23 cellular contexts compared by ENCODE assay signal in genomic region chr17:62722625-62723024, GRCh38.
"Had no signal": no experiment of that assay in that cellular context is flagged by ENCODE, and none has a peak within 500 bp of the region (broad histone marks: within the 10 kb centered on the region; RNA-seq: fewer than 3 reads in every experiment).

No MANE protein-coding gene starts in this region.

- H3K4me3 ChIP-seq: esophagus muscularis mucosa, mucosa of descending colon, ovary, prostate gland, suprapubic skin, tibial artery had no signal

- H3K9me3 Mint-ChIP-seq: central memory CD8-positive, alpha-beta T cell had no signal

- ATAC-seq: activated naive CD4-positive, alpha-beta T cell treated with anti-CD3 and anti-CD28 coated beads, Interleukin-2, amount 50 U/mL, for 72 hours; activated T-cell treated with anti-CD3 and anti-CD28 coated beads, Interleukin-2, amount 50 U/mL, for 72 hours; left cardiac atrium; mucosa of descending colon had no signal

- H3K4me3 Mint-ChIP-seq: activated T-cell treated with anti-CD3 and anti-CD28 coated beads, Interleukin-2, amount 50 U/mL, for 72 hours; central memory CD8-positive, alpha-beta T cell; nephron progenitor cell had no signal

- H3K4me1 ChIP-seq: esophagus muscularis mucosa, prostate gland, tibial artery had no signal

- H3K9me3 ChIP-seq: esophagus muscularis mucosa, mucosa of descending colon, ovary, prostate gland, suprapubic skin, tibial artery had no signal

- H3K27ac ChIP-seq: esophagus muscularis mucosa, ovary, prostate gland, suprapubic skin, tibial artery had no signal

- H3K27me3 ChIP-seq: ovary, suprapubic skin had no signal

- H3K27ac Mint-ChIP-seq: activated naive CD4-positive, alpha-beta T cell treated with anti-CD3 and anti-CD28 coated beads, Interleukin-2, amount 50 U/mL, for 72 hours; activated T-cell treated with anti-CD3 and anti-CD28 coated beads, Interleukin-2, amount 50 U/mL, for 72 hours; nephron progenitor cell had no signal

- DNase-seq: activated CD4-positive, alpha-beta T cell treated with anti-CD3 and anti-CD28 coated beads for 4 hours; activated CD4-positive, alpha-beta T cell treated with anti-CD3 and anti-CD28 coated beads, Interleukin-2, amount 50 U/mL, for 4 hours; activated naive CD4-positive, alpha-beta T cell; activated T-cell treated with anti-CD3 and anti-CD28 coated beads for 4 hours; activated T-cell treated with anti-CD3 and anti-CD28 coated beads, Interleukin-2, amount 50 U/mL, for 72 hours; anterior cingulate cortex; dermis blood vessel endothelial cell; effector CD4-positive, alpha-beta T cell; left cardiac atrium; mesendoderm; mucosa of descending colon; nephron progenitor cell; ovary; stimulated activated CD4-positive, alpha-beta T cell treated with anti-CD3 and anti-CD28 coated beads, Interleukin-15, amount 100 ng/mL, for 24 hours; stimulated activated CD4-positive, alpha-beta T cell treated with anti-CD3 and anti-CD28 coated beads, Interleukin-2, amount 100 ng/mL, for 24 hours; stimulated activated naive CD4-positive, alpha-beta T cell; T-helper 1 cell; tibial artery had no signal

- H3K36me3 ChIP-seq: esophagus muscularis mucosa, ovary, prostate gland, suprapubic skin, tibial artery had no signal
